1 cellular context compared by ENCODE assay signal in the genomic region with DNA sequence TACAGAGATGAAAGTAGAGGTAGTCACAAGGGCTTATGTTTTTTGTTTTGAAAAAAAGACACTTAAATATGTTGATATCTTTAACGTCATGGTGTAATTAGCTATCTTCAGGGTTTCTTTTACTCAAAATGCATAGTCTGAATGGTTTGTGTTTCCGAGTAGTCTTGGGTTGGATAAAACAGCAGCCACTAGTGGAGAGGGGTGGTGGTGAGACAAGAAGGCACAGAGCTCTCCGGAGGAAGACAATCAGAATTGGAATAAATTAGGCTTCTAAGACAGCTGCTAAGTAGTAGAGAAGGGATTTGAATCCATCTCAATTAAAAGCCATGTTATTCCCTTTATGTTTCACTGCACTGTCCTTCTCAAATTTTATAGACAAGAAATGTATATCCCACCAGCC.
TF ChIP-seq lines count a peak whose summit lies in the region.

No MANE protein-coding gene starts in this region.

TF ChIP-seq in SK-N-SH treated with all-trans-retinoic acid at 6 μM for 48 hours, 23 proteins besides CTCF, POLR2A, EP300 and RAD21:
- TF ChIP-seq TOX (CRISPR knock-in tag; IDR thresholded peaks at IDR 0.05; ENCODE audit: borderline replicate concordance) (no peak), ARNTL (CRISPR knock-in tag; IDR thresholded peaks at IDR 0.05; ENCODE audit: borderline replicate concordance, low read depth) (no peak), ZNF8 (CRISPR knock-in tag; IDR thresholded peaks at IDR 0.05) (no peak), CSRNP3 (CRISPR knock-in tag; IDR thresholded peaks at IDR 0.05) (no peak), ZNF565 (CRISPR knock-in tag; conservative IDR thresholded peaks at IDR 0.05; ENCODE audit: low read depth) (no peak), ZFP3 (CRISPR knock-in tag; IDR thresholded peaks at IDR 0.05) (no peak), ZFP30 (CRISPR knock-in tag; IDR thresholded peaks at IDR 0.05) (no peak), ESRRG (CRISPR knock-in tag; IDR thresholded peaks at IDR 0.05) (no peak), RARB (CRISPR knock-in tag; IDR thresholded peaks at IDR 0.05) (no peak), TSHZ2 (CRISPR knock-in tag; IDR thresholded peaks at IDR 0.05) (no peak), ZC3H10 (CRISPR knock-in tag; IDR thresholded peaks at IDR 0.05) (no peak), GLIS3 (CRISPR knock-in tag; IDR thresholded peaks at IDR 0.05) (no peak), ZNF70 (CRISPR knock-in tag; IDR thresholded peaks at IDR 0.05) (no peak)
- TF ChIP-seq, protein P1, sequence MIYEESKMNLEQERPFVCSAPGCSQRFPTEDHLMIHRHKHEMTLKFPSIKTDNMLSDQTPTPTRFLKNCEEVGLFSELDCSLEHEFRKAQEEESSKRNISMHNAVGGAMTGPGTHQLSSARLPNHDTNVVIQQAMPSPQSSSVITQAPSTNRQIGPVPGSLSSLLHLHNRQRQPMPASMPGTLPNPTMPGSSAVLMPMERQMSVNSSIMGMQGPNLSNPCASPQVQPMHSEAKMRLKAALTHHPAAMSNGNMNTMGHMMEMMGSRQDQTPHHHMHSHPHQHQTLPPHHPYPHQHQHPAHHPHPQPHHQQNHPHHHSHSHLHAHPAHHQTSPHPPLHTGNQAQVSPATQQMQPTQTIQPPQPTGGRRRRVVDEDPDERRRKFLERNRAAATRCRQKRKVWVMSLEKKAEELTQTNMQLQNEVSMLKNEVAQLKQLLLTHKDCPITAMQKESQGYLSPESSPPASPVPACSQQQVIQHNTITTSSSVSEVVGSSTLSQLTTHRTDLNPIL (CRISPR knock-in tag; IDR thresholded peaks at IDR 0.05; ENCODE audit: low read depth), result no peak
- TF ChIP-seq, protein P2, sequence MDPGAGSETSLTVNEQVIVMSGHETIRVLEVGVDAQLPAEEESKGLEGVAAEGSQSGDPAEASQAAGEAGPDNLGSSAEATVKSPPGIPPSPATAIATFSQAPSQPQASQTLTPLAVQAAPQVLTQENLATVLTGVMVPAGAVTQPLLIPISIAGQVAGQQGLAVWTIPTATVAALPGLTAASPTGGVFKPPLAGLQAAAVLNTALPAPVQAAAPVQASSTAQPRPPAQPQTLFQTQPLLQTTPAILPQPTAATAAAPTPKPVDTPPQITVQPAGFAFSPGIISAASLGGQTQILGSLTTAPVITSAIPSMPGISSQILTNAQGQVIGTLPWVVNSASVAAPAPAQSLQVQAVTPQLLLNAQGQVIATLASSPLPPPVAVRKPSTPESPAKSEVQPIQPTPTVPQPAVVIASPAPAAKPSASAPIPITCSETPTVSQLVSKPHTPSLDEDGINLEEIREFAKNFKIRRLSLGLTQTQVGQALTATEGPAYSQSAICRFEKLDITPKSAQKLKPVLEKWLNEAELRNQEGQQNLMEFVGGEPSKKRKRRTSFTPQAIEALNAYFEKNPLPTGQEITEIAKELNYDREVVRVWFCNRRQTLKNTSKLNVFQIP (CRISPR knock-in tag; IDR thresholded peaks at IDR 0.05; ENCODE audit: borderline replicate concordance, low read depth), result no peak
